ENCODE assay signal across 20 cellular contexts in the genomic region with DNA sequence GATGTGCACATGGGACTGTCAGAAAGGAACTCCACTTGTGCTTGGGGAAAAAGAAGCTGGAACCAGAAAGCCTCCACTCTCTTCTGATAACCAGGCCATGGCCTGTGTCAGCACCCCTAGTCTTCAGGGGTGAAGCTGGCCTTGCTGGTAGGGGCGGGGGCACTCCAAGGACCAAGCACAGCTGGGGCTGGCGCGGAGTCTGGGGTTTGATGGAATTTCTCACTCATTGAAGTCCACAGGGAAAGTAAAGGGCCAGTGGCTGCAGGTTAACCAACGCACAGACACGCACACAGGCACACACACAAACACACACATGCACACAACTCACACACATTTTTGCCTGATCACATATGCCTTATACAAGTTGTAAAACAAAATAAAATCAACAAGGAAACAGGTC. TPM values are rescaled to one million over a fixed set of nuclear protein-coding genes. Genes with fewer than 3 reads are reported as not detected.
DNase-seq lines count a peak whose midpoint lies in the region; ATAC-seq, FAIRE-seq and TF ChIP-seq lines count a peak whose summit lies in the region.
"Had no signal": no experiment of that assay in that cellular context is flagged by ENCODE, and none has a peak within 500 bp of the region (broad histone marks: within the 10 kb centered on the region; RNA-seq: fewer than 3 reads in every experiment).

No MANE protein-coding gene starts in this region.

- H3K36me3 Mint-ChIP-seq in glutamatergic neuron (ENCODE audit: unreplicated experiment) (no peaks in the 10 kb centered on the region), neural crest cell (ENCODE audit: low read depth) (no peaks in the 10 kb centered on the region)
- no peaks in the 10 kb centered on the region for H3K36me3 Mint-ChIP-seq in stimulated activated memory B cell treated with anti-CD40 and anti-IgM and Interleukin-4, amounts not matched to agents 10 μg/mL and 1 μg/mL and 100 μg/mL, for 72 hours
- H3K36me3 Mint-ChIP-seq: CD8-positive, alpha-beta T cell had no signal

- peak overlapping the region; percentile 25 for H3K4me3 Mint-ChIP-seq in glutamatergic neuron (ENCODE audit: unreplicated experiment)
- H3K4me3 Mint-ChIP-seq in neural crest cell, result peak overlapping the region; percentile 82
- no peak overlapping the region for H3K4me3 Mint-ChIP-seq in stimulated activated memory B cell treated with anti-CD40 and anti-IgM and Interleukin-4, amounts not matched to agents 10 μg/mL and 1 μg/mL and 100 μg/mL, for 72 hours
- H3K4me3 Mint-ChIP-seq: CD8-positive, alpha-beta T cell had no signal

- peak overlapping the region in 8 of 11 experiments; percentile 97 to 100 (median 100); a peak in 15 of 22 replicates for H3K4me2 ChIP-seq in BLaER1 treated with 17β-estradiol and CSF1 and Interleukin-3, amounts not matched to agents 10 nM and 100 nM
- H3K4me2 ChIP-seq: KMS-11, PC-9 had no signal

- H3K9ac ChIP-seq in BLaER1 treated with 17β-estradiol and CSF1 and Interleukin-3, amounts not matched to agents 10 nM and 100 nM, result no peak overlapping the region
- H3K9ac ChIP-seq: KMS-11 had no signal

- peaks cover 0 to 57% (median 0%) of the 10 kb centered on the region in 11 experiments; a peak in 9 of 22 replicates for H3K27me3 ChIP-seq in BLaER1 treated with 17β-estradiol and CSF1 and Interleukin-3, amounts not matched to agents 10 nM and 100 nM
- H3K27me3 ChIP-seq in SJCRH30, result no peaks in the 10 kb centered on the region
- H3K27me3 ChIP-seq: MG63 had no signal

- H3K4me3 ChIP-seq in BLaER1 treated with 17β-estradiol and CSF1 and Interleukin-3, amounts not matched to agents 10 nM and 100 nM, result no peak overlapping the region
- peak overlapping the region; percentile 89; the same call in 1 of the 2 replicates for H3K4me3 ChIP-seq in SJCRH30
- H3K4me3 ChIP-seq: A549, MG63, PC-9 had no signal

- H3K4me1 ChIP-seq in BLaER1 treated with 17β-estradiol and CSF1 and Interleukin-3, amounts not matched to agents 10 nM and 100 nM, result peaks cover 30 to 89% (median 82%) of the 10 kb centered on the region in 10 experiments
- H3K4me1 ChIP-seq in SJCRH30, result peaks cover 39% of the 10 kb centered on the region

- no peak for FAIRE-seq in frontal cortex (lab: Jason Lieb, UNC)
- FAIRE-seq in GM19239 (lab: Jason Lieb, UNC), result no peak
- FAIRE-seq: A549, D721Med had no signal

- H3K4me1 Mint-ChIP-seq in glutamatergic neuron (ENCODE audit: low read depth, unreplicated experiment) (peaks cover 9% of the 10 kb centered on the region), neural crest cell (peaks cover 32% of the 10 kb centered on the region)
- H3K4me1 Mint-ChIP-seq in stimulated activated memory B cell treated with anti-CD40 and anti-IgM and Interleukin-4, amounts not matched to agents 10 μg/mL and 1 μg/mL and 100 μg/mL, for 72 hours, result no peaks in the 10 kb centered on the region

- H3K27me3 Mint-ChIP-seq in glutamatergic neuron (ENCODE audit: unreplicated experiment) (peaks cover 12% of the 10 kb centered on the region), neural crest cell (ENCODE audit: low read depth) (peaks cover 19% of the 10 kb centered on the region)
- peaks cover 68% of the 10 kb centered on the region for H3K27me3 Mint-ChIP-seq in stimulated activated memory B cell treated with anti-CD40 and anti-IgM and Interleukin-4, amounts not matched to agents 10 μg/mL and 1 μg/mL and 100 μg/mL, for 72 hours

- H3K9me3 Mint-ChIP-seq in glutamatergic neuron (ENCODE audit: unreplicated experiment), result peaks cover 5% of the 10 kb centered on the region
- no peaks in the 10 kb centered on the region for H3K9me3 Mint-ChIP-seq in neural crest cell
- H3K9me3 Mint-ChIP-seq in stimulated activated memory B cell treated with anti-CD40 and anti-IgM and Interleukin-4, amounts not matched to agents 10 μg/mL and 1 μg/mL and 100 μg/mL, for 72 hours, result no peaks in the 10 kb centered on the region
- H3K9me3 Mint-ChIP-seq: CD8-positive, alpha-beta T cell had no signal

- H3K27ac ChIP-seq in BLaER1 treated with 17β-estradiol and CSF1 and Interleukin-3, amounts not matched to agents 10 nM and 100 nM, result no peak overlapping the region
- H3K27ac ChIP-seq in SJCRH30, result no peak overlapping the region
- H3K27ac ChIP-seq: KMS-11, PC-9 had no signal

- no peak for DNase-seq in SJCRH30
- DNase-seq in glutamatergic neuron, result no peak
- no peak for DNase-seq in neural crest cell (ENCODE audit: low read depth, low spot score)
- DNase-seq in frontal cortex (ENCODE audit: low spot score in 2 of 2), result no peak
- DNase-seq in NCI-H2171 (lab: John Stamatoyannopoulos, UW), result no peak
- DNase-seq in GM19239 (ENCODE audit: insufficient read length, low spot score), result no peak
- DNase-seq: CD8-positive, alpha-beta T cell; DND-41; GDM1; MG63; NCI-H1105 treated with DMSO at 0.1 percent for 48 hours; NCI-H187 treated with DMSO at 0.1 percent for 48 hours; NCI-H774; PC-9 had no signal

- no peak for ATAC-seq in stimulated activated memory B cell treated with anti-CD40 and anti-IgM and Interleukin-4, amounts not matched to agents 10 μg/mL and 1 μg/mL and 100 μg/mL, for 72 hours
- ATAC-seq: A549; CD8-positive, alpha-beta T cell; Right ventricle myocardium inferior had no signal

- TF ChIP-seq CTCF in glutamatergic neuron (IDR thresholded peaks at IDR 0.05; ENCODE audit: partially characterized antibody, unreplicated experiment) (no peak), neural crest cell (conservative IDR thresholded peaks at IDR 0.05) (no peak)

- H4K20me1 ChIP-seq in BLaER1 treated with 17β-estradiol and CSF1 and Interleukin-3, amounts not matched to agents 10 nM and 100 nM, result peaks cover 0 to 29% (median 20%) of the 10 kb centered on the region in 11 experiments; a peak in 17 of 22 replicates

- H3K36me3 ChIP-seq in BLaER1 treated with 17β-estradiol and CSF1 and Interleukin-3, amounts not matched to agents 10 nM and 100 nM, result no peaks in the 10 kb centered on the region
- no peaks in the 10 kb centered on the region for H3K36me3 ChIP-seq in SJCRH30

- H3K27ac Mint-ChIP-seq in glutamatergic neuron (ENCODE audit: unreplicated experiment) (no peak overlapping the region), neural crest cell (ENCODE audit: unreplicated experiment) (no peak overlapping the region)
- H3K27ac Mint-ChIP-seq in stimulated activated memory B cell treated with anti-CD40 and anti-IgM and Interleukin-4, amounts not matched to agents 10 μg/mL and 1 μg/mL and 100 μg/mL, for 72 hours, result no peak overlapping the region
- H3K27ac Mint-ChIP-seq: CD8-positive, alpha-beta T cell had no signal

- H3K9me3 ChIP-seq in BLaER1 treated with 17β-estradiol and CSF1 and Interleukin-3, amounts not matched to agents 10 nM and 100 nM (replicated peaks in 1 of 11), result no peaks in the 10 kb centered on the region
- H3K9me3 ChIP-seq in SJCRH30 (replicated peaks), result no peaks in the 10 kb centered on the region
- H3K9me3 ChIP-seq: A549, MG63 had no signal

RNA-seq across cellular contexts. Expression of gene COL5A1, which starts 1.6 kb away (rescaled TPM):
- 30.9 and 32.1 TPM in 2 replicates for total RNA-seq in SJCRH30 (2014; rRNA removed; shearing (Covaris generic))
- total RNA-seq in glutamatergic neuron (ENCODE audit: unreplicated experiment) (28.9 TPM), neural crest cell (18.6 and 19.4 TPM in 2 replicates), frontal cortex (2.9 TPM)
